Comparison of ENCODE assay signal across 18 cellular contexts in the genomic region with DNA sequence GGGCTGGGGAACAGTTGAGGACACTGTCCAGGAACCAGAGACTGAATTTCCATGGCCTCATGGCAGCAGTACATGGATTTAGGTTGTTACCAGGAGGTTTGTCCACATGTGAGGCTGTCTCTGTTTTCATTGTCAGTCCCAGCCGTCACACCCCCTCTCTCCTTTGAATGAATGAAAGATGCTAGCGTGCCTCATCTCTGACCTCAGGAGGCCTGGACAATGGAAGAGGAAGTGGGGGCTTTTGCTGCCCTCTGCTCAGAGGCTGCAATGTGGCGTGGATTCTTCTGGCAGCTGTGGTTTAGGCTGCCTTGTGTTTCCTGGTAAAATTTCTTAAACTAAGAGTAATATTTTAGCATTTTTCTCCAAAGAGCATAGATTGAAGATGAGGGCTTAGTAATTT.
DNase-seq lines count a peak whose midpoint lies in the region; ATAC-seq and TF ChIP-seq lines count a peak whose summit lies in the region.
"Had no signal": no experiment of that assay in that cellular context is flagged by ENCODE, and none has a peak within 500 bp of the region (broad histone marks: within the 10 kb centered on the region; RNA-seq: fewer than 3 reads in every experiment).

No MANE protein-coding gene starts in this region.

- H3K27me3 ChIP-seq in brain microvascular endothelial cell (replicated peaks): no peaks in the 10 kb centered on the region
- H3K27me3 ChIP-seq: uterus had no signal

- peak overlapping the region; percentile 54 for H3K27ac ChIP-seq in brain microvascular endothelial cell
- H3K27ac ChIP-seq: lower lobe of right lung had no signal

- ATAC-seq in memory B cell (ENCODE audit: low read depth) (no peak), HG03378 (IDR thresholded peaks at IDR 0.05; ENCODE audit: unreplicated experiment) (no peak), GM21447 (IDR thresholded peaks at IDR 0.05; ENCODE audit: unreplicated experiment) (no peak), HG02870 (IDR thresholded peaks at IDR 0.05; ENCODE audit: unreplicated experiment) (no peak)
- ATAC-seq: activated CD8-positive, alpha-beta T cell treated with anti-CD3 and anti-CD28 coated beads, Interleukin-2, amount 10 ng/mL, durations not matched to agents 7 days and 5 days; naive thymus-derived CD8-positive, alpha-beta T cell had no signal

- no peak overlapping the region for H3K4me3 ChIP-seq in brain microvascular endothelial cell (ENCODE audit: low read depth, low read length)
- H3K4me3 ChIP-seq: lower lobe of right lung, uterus had no signal

- peaks cover 2% of the 10 kb centered on the region for H3K36me3 ChIP-seq in brain microvascular endothelial cell (replicated peaks)
- H3K36me3 ChIP-seq: lower lobe of right lung, uterus had no signal

- H3K27me3 Mint-ChIP-seq in memory B cell: no peaks in the 10 kb centered on the region
- H3K27me3 Mint-ChIP-seq: progenitor cell of endocrine pancreas had no signal

- peaks cover 31% of the 10 kb centered on the region for H3K4me1 Mint-ChIP-seq in memory B cell

- no peak for TF ChIP-seq CTCF in brain microvascular endothelial cell (IDR thresholded peaks at IDR 0.05; ENCODE audit: low read depth, low read length, missing control alignments)

- H3K36me3 Mint-ChIP-seq in memory B cell: peaks cover 9% of the 10 kb centered on the region
- H3K36me3 Mint-ChIP-seq: naive thymus-derived CD8-positive, alpha-beta T cell had no signal

- H3K4me3 Mint-ChIP-seq in memory B cell: no peak overlapping the region
- H3K4me3 Mint-ChIP-seq: activated CD8-positive, alpha-beta T cell treated with anti-CD3 and anti-CD28 coated beads, Interleukin-2, amount 10 ng/mL, durations not matched to agents 7 days and 5 days; naive thymus-derived CD8-positive, alpha-beta T cell; stimulated activated naive CD8-positive, alpha-beta T cell treated with anti-CD3 and anti-CD28 coated beads, Interleukin-15, Interleukin-2, amounts not matched to agents 100 ng/mL and 50 ng/mL, for 24 hours had no signal

- H3K27ac Mint-ChIP-seq in memory B cell: peak overlapping the region; percentile 75
- H3K27ac Mint-ChIP-seq: activated CD8-positive, alpha-beta T cell treated with anti-CD3 and anti-CD28 coated beads, Interleukin-2, amount 10 ng/mL, durations not matched to agents 7 days and 5 days; naive thymus-derived CD8-positive, alpha-beta T cell; progenitor cell of endocrine pancreas; stimulated activated naive CD8-positive, alpha-beta T cell treated with anti-CD3 and anti-CD28 coated beads, Interleukin-15, Interleukin-2, amounts not matched to agents 100 ng/mL and 50 ng/mL, for 24 hours had no signal

- DNase-seq in CD1c-positive myeloid dendritic cell (ENCODE audit: extremely low spot score) (peak; percentile 82), NOMO-1 (lab: John Stamatoyannopoulos, UW; ENCODE audit: unreplicated experiment in 2 of 2) (peak; percentile 72 to 82), brain microvascular endothelial cell (peak; percentile 56), memory B cell (ENCODE audit: low spot score in 2 of 2) (no peak), NCI-H2196 treated with DMSO at 0.1 percent for 48 hours (lab: John Stamatoyannopoulos, UW; ENCODE audit: unreplicated experiment) (no peak)
- DNase-seq: activated CD8-positive, alpha-beta T cell treated with anti-CD3 and anti-CD28 coated beads, Interleukin-2, amount 10 ng/mL, durations not matched to agents 7 days and 5 days; central memory CD4-positive, alpha-beta T cell; foreskin melanocyte; lower lobe of right lung; naive thymus-derived CD8-positive, alpha-beta T cell; NCI-H1930; NCI-H510A; uterus had no signal

- H3K9me3 Mint-ChIP-seq in memory B cell: no peaks in the 10 kb centered on the region
- H3K9me3 Mint-ChIP-seq: naive thymus-derived CD8-positive, alpha-beta T cell; stimulated activated naive CD8-positive, alpha-beta T cell treated with anti-CD3 and anti-CD28 coated beads, Interleukin-15, Interleukin-2, amounts not matched to agents 100 ng/mL and 50 ng/mL, for 24 hours had no signal

- in situ Hi-C loops in brain microvascular endothelial cell (cut with HindIII; ENCODE audit: low pct_ligation_motif_present, low sequenced_read_pairs): no loop called here

Comparison
In these comparisons a context has a peak if more than half of its experiments do, and no peak if none do; other contexts are left out.
1. DNase-seq: peak in CD1c-positive myeloid dendritic cell (single experiment), NOMO-1 (2 of 2) and brain microvascular endothelial cell (single experiment); none in memory B cell (0 of 2) and NCI-H2196 treated with DMSO at 0.1 percent for 48 hours (single experiment).